In the genomic region with DNA sequence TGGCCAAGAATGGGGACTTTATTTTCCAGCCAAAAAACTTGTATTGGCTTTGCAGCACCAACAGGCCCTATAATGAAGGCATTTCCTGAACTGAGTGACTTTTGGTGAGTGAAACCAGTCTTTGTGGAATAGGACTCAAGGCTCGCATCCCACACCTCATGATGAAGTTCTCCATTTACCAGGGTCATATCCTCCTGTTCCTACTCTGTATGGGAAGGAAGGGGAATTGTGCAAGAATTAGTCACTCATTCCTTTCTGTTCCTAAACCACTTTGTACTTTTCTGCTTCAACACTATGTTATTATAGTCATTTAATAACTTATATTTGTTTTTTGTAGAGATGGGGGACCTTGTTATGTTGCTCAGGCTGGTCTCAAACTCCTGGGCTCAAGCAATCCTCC, we compare ENCODE assay signal across 1 cellular context.
TF ChIP-seq lines count a peak whose summit lies in the region.

No MANE protein-coding gene starts in this region.

TF ChIP-seq in HepG2, 621 proteins besides CTCF, POLR2A, EP300 and RAD21:
- TF ChIP-seq, protein P1, sequence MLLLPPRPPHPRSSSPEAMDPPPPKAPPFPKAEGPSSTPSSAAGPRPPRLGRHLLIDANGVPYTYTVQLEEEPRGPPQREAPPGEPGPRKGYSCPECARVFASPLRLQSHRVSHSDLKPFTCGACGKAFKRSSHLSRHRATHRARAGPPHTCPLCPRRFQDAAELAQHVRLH (CRISPR knock-in tag; IDR thresholded peaks at IDR 0.05; ENCODE audit: borderline replicate concordance, low read depth): no peak
- TF ChIP-seq GZF1 (CRISPR knock-in tag; IDR thresholded peaks at IDR 0.05) (no peak), POGZ (CRISPR knock-in tag; IDR thresholded peaks at IDR 0.05) (no peak), IKZF1 (IDR thresholded peaks at IDR 0.05) (no peak), U2AF2 (IDR thresholded peaks at IDR 0.05; ENCODE audit: low read depth, low read length) (no peak), ZNF616 (CRISPR knock-in tag; IDR thresholded peaks at IDR 0.05; ENCODE audit: low read depth) (no peak), CEBPB (IDR thresholded peaks at IDR 0.05; ENCODE audit: borderline replicate concordance, low read depth, low read length) (peak; percentile 69; the same call in 1 of the 2 replicates), NKX3-1 (CRISPR knock-in tag; IDR thresholded peaks at IDR 0.05) (no peak), SIN3B (IDR thresholded peaks at IDR 0.05; ENCODE audit: low read length) (no peak), CEBPG (CRISPR knock-in tag; IDR thresholded peaks at IDR 0.05) (peak; percentile 42; the same call in 1 of the 2 replicates), THAP11 (CRISPR knock-in tag; IDR thresholded peaks at IDR 0.05) (no peak), MEIS2 (CRISPR knock-in tag; IDR thresholded peaks at IDR 0.05) (no peak)
- TF ChIP-seq, protein P2, sequence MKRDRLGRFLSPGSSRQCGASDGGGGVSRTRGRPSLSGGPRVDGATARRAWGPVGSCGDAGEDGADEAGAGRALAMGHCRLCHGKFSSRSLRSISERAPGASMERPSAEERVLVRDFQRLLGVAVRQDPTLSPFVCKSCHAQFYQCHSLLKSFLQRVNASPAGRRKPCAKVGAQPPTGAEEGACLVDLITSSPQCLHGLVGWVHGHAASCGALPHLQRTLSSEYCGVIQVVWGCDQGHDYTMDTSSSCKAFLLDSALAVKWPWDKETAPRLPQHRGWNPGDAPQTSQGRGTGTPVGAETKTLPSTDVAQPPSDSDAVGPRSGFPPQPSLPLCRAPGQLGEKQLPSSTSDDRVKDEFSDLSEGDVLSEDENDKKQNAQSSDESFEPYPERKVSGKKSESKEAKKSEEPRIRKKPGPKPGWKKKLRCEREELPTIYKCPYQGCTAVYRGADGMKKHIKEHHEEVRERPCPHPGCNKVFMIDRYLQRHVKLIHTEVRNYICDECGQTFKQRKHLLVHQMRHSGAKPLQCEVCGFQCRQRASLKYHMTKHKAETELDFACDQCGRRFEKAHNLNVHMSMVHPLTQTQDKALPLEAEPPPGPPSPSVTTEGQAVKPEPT (CRISPR knock-in tag; IDR thresholded peaks at IDR 0.05; ENCODE audit: low read depth): no peak
- TF ChIP-seq, protein P3, sequence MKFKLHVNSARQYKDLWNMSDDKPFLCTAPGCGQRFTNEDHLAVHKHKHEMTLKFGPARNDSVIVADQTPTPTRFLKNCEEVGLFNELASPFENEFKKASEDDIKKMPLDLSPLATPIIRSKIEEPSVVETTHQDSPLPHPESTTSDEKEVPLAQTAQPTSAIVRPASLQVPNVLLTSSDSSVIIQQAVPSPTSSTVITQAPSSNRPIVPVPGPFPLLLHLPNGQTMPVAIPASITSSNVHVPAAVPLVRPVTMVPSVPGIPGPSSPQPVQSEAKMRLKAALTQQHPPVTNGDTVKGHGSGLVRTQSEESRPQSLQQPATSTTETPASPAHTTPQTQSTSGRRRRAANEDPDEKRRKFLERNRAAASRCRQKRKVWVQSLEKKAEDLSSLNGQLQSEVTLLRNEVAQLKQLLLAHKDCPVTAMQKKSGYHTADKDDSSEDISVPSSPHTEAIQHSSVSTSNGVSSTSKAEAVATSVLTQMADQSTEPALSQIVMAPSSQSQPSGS (CRISPR knock-in tag; IDR thresholded peaks at IDR 0.05): no peak
- TF ChIP-seq, protein P4, sequence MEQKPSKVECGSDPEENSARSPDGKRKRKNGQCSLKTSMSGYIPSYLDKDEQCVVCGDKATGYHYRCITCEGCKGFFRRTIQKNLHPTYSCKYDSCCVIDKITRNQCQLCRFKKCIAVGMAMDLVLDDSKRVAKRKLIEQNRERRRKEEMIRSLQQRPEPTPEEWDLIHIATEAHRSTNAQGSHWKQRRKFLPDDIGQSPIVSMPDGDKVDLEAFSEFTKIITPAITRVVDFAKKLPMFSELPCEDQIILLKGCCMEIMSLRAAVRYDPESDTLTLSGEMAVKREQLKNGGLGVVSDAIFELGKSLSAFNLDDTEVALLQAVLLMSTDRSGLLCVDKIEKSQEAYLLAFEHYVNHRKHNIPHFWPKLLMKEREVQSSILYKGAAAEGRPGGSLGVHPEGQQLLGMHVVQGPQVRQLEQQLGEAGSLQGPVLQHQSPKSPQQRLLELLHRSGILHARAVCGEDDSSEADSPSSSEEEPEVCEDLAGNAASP (CRISPR knock-in tag; IDR thresholded peaks at IDR 0.05; ENCODE audit: borderline replicate concordance): no peak
- TF ChIP-seq, protein P5, sequence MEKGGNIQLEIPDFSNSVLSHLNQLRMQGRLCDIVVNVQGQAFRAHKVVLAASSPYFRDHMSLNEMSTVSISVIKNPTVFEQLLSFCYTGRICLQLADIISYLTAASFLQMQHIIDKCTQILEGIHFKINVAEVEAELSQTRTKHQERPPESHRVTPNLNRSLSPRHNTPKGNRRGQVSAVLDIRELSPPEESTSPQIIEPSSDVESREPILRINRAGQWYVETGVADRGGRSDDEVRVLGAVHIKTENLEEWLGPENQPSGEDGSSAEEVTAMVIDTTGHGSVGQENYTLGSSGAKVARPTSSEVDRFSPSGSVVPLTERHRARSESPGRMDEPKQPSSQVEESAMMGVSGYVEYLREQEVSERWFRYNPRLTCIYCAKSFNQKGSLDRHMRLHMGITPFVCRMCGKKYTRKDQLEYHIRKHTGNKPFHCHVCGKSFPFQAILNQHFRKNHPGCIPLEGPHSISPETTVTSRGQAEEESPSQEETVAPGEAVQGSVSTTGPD (CRISPR knock-in tag; IDR thresholded peaks at IDR 0.05): no peak
- TF ChIP-seq, protein P6, sequence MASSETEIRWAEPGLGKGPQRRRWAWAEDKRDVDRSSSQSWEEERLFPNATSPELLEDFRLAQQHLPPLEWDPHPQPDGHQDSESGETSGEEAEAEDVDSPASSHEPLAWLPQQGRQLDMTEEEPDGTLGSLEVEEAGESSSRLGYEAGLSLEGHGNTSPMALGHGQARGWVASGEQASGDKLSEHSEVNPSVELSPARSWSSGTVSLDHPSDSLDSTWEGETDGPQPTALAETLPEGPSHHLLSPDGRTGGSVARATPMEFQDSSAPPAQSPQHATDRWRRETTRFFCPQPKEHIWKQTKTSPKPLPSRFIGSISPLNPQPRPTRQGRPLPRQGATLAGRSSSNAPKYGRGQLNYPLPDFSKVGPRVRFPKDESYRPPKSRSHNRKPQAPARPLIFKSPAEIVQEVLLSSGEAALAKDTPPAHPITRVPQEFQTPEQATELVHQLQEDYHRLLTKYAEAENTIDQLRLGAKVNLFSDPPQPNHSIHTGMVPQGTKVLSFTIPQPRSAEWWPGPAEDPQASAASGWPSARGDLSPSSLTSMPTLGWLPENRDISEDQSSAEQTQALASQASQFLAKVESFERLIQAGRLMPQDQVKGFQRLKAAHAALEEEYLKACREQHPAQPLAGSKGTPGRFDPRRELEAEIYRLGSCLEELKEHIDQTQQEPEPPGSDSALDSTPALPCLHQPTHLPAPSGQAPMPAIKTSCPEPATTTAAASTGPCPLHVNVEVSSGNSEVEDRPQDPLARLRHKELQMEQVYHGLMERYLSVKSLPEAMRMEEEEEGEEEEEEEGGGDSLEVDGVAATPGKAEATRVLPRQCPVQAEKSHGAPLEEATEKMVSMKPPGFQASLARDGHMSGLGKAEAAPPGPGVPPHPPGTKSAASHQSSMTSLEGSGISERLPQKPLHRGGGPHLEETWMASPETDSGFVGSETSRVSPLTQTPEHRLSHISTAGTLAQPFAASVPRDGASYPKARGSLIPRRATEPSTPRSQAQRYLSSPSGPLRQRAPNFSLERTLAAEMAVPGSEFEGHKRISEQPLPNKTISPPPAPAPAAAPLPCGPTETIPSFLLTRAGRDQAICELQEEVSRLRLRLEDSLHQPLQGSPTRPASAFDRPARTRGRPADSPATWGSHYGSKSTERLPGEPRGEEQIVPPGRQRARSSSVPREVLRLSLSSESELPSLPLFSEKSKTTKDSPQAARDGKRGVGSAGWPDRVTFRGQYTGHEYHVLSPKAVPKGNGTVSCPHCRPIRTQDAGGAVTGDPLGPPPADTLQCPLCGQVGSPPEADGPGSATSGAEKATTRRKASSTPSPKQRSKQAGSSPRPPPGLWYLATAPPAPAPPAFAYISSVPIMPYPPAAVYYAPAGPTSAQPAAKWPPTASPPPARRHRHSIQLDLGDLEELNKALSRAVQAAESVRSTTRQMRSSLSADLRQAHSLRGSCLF (CRISPR knock-in tag; IDR thresholded peaks at IDR 0.05; ENCODE audit: borderline replicate concordance): no peak
